24 cellular contexts compared by ENCODE assay signal in the genomic region with DNA sequence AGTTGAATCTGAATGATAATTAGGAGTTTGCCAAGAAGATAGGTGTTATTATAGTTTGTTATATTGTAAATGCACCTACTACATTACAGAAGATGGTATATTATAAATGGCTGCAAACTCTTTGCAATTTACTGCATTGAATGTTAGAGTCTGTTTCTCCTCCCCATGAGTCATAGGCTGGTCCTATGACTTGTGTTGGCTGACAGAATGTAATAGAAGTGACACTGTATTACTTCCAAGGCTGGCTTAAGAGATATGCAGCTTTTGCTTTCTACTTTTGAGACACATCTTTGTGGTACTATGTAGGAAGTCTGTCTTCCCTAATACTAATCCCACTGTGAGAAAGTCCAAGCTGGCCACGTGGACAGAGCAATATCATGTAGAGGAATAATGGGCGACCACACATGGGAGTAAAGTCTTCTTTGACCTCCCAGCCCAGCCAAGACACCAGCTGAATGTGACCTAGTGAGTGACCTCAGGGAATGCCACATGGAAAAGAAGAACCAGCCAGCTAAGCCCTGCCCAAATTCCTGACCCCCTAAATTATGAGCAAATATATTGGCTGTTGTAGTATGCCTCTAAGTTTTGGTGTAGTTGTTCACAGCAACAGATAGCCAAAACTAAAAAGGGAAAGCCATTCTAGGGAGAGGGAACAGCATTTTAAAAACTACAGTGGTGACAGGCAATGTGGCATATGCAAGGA. TPM values are rescaled to one million over a fixed set of nuclear protein-coding genes. Genes with fewer than 3 reads are reported as not detected.
DNase-seq lines count a peak whose midpoint lies in the region; ATAC-seq, FAIRE-seq and TF ChIP-seq lines count a peak whose summit lies in the region.
"Had no signal": no experiment of that assay in that cellular context is flagged by ENCODE, and none has a peak within 500 bp of the region (broad histone marks: within the 10 kb centered on the region; RNA-seq: fewer than 3 reads in every experiment).

No MANE protein-coding gene starts in this region.

- H3K4me1 Mint-ChIP-seq in naive thymus-derived CD8-positive, alpha-beta T cell: no peaks in the 10 kb centered on the region
- H3K4me1 Mint-ChIP-seq: central memory CD8-positive, alpha-beta T cell; immature natural killer cell; neural progenitor cell had no signal

- TF ChIP-seq CTCF in K562 (IDR thresholded peaks at IDR 0.05 in 2 of 3, conservative IDR thresholded peaks at IDR 0.05 in 1 of 3; ENCODE audit: insufficient read depth in 2 of 3, low read depth in 1 of 3, low read length in 3 of 3) (no peak), foreskin keratinocyte (conservative IDR thresholded peaks at IDR 0.05) (no peak), D721Med (IDR thresholded peaks at IDR 0.05; ENCODE audit: insufficient read depth, missing control alignments) (no peak)

- H3K4me3 Mint-ChIP-seq in naive thymus-derived CD8-positive, alpha-beta T cell: no peak overlapping the region
- H3K4me3 Mint-ChIP-seq: CD4-positive, alpha-beta T cell; central memory CD8-positive, alpha-beta T cell; immature natural killer cell; neural progenitor cell had no signal

- no peaks in the 10 kb centered on the region for H3K9me3 Mint-ChIP-seq in naive thymus-derived CD8-positive, alpha-beta T cell
- H3K9me3 Mint-ChIP-seq: CD4-positive, alpha-beta T cell; central memory CD8-positive, alpha-beta T cell; immature natural killer cell; neural progenitor cell had no signal

- H2AFZ ChIP-seq in K562 (ENCODE audit: low read depth, low read length) (peak overlapping the region; percentile 7; the same call in 1 of the 2 replicates), Karpas-422 (ENCODE audit: low read length) (no peak overlapping the region)
- H2AFZ ChIP-seq: neural progenitor cell had no signal

- TF ChIP-seq EP300 in K562 (IDR thresholded peaks at IDR 0.05; ENCODE audit: low read length): no peak

- H3K79me2 ChIP-seq in K562 (ENCODE audit: control insufficient read depth, insufficient read depth, low read length) (peaks cover 1% of the 10 kb centered on the region; the same call in 1 of the 3 replicates), Karpas-422 (ENCODE audit: low read length) (no peaks in the 10 kb centered on the region)

- no peaks in the 10 kb centered on the region for H3K9me1 ChIP-seq in K562 (ENCODE audit: control insufficient read depth, insufficient read depth, low read length)

- peak; percentile 83 for DNase-seq in COLO829 (ENCODE audit: low spot score)
- peak; percentile 52 for DNase-seq in HT1080 (ENCODE audit: low read depth)
- DNase-seq in K562 (ENCODE audit: extremely low read depth in 1 of 4, low spot score in 3 of 4): no peak
- DNase-seq in foreskin keratinocyte: peak in 1 of 2 donors; percentile 27
- DNase-seq in naive thymus-derived CD8-positive, alpha-beta T cell: no peak
- no peak for DNase-seq in ureter (ENCODE audit: low spot score)
- DNase-seq in D721Med (ENCODE audit: insufficient read length, low spot score): no peak
- DNase-seq in Karpas-422: no peak
- DNase-seq: activated gamma-delta T cell; adrenal gland; CD4-positive, alpha-beta T cell; effector CD4-positive, alpha-beta T cell; immature natural killer cell; NCI-H187; NCI-H2227 treated with DMSO at 0.1 percent for 48 hours; NCI-H774; stimulated activated CD4-positive, alpha-beta T cell treated with anti-CD3 and anti-CD28 coated beads, Interleukin-2, amount 100 ng/mL, for 48 hours; stimulated activated naive CD8-positive, alpha-beta T cell treated with anti-CD3 and anti-CD28 coated beads, Interleukin-15, Interleukin-2, amounts not matched to agents 100 U/mL and 50 U/mL, for 24 hours; thyroid gland had no signal

- H3K4me2 ChIP-seq in K562 (ENCODE audit: insufficient read depth, low read length) (no peak overlapping the region), Karpas-422 (ENCODE audit: low read depth, low read length, poor library complexity, severe bottlenecking) (no peak overlapping the region)
- H3K4me2 ChIP-seq: neural progenitor cell, smooth muscle cell had no signal

- H4K20me1 ChIP-seq in K562 (replicated peaks; ENCODE audit: control insufficient read depth, insufficient read depth, low read length): no peaks in the 10 kb centered on the region
- H4K20me1 ChIP-seq in Karpas-422 (ENCODE audit: insufficient read depth, low read depth, low read length): no peaks in the 10 kb centered on the region

- FAIRE-seq in K562 (lab: Jason Lieb, UNC): no peak
- FAIRE-seq in D721Med (lab: Jason Lieb, UNC): no peak

- TF ChIP-seq RAD21 in K562 (CRISPR knock-in tag; conservative IDR thresholded peaks at IDR 0.05 in 1 of 2, IDR thresholded peaks at IDR 0.05 in 1 of 2): no peak

- intact Hi-C loops in K562 (cut with micrococcal nuclease): loop anchor here (5.0 to 10.0 kb wide), 2 partner anchors 420 to 683 kb away; no protein-coding TSS in a partner anchor

- H3K4me1 ChIP-seq in K562 (replicated peaks in 1 of 2; ENCODE audit: control insufficient read depth in 2 of 2, insufficient read depth in 2 of 2, low read length in 2 of 2): no peaks in the 10 kb centered on the region; a peak in 2 of 5 replicates
- H3K4me1 ChIP-seq in foreskin keratinocyte: peaks cover 2% of the 10 kb centered on the region
- peaks cover 13% of the 10 kb centered on the region for H3K4me1 ChIP-seq in Karpas-422 (ENCODE audit: low read length)
- H3K4me1 ChIP-seq: adrenal gland, esophagus muscularis mucosa, neural progenitor cell, prostate gland, thyroid gland had no signal

- no peaks in the 10 kb centered on the region for H3K27me3 ChIP-seq in K562 (ENCODE audit: control insufficient read depth in 2 of 2, insufficient read depth in 2 of 2, low read length in 2 of 2)
- H3K27me3 ChIP-seq in foreskin keratinocyte: no peaks in the 10 kb centered on the region
- no peaks in the 10 kb centered on the region for H3K27me3 ChIP-seq in Karpas-422 (ENCODE audit: low read length)
- H3K27me3 ChIP-seq: adrenal gland, esophagus muscularis mucosa, neural progenitor cell, thyroid gland had no signal

- H3K27ac ChIP-seq in K562 (ENCODE audit: extremely low read depth, low read depth, low read length) (peak overlapping the region; percentile 8; the same call in 1 of the 3 replicates), foreskin keratinocyte (no peak overlapping the region), Karpas-422 (ENCODE audit: low read length) (no peak overlapping the region)
- H3K27ac ChIP-seq: adrenal gland, esophagus muscularis mucosa, neural progenitor cell, prostate gland, thyroid gland had no signal

- in situ Hi-C loops in K562 (cut with MboI): loop anchor here (25.0 kb wide), 1 partner anchor 673 kb away; no protein-coding TSS in a partner anchor

- POLR2A ChIA-PET in K562 (lab: Yijun Ruan, JAX): interaction anchor here (1.0 to 1.2 kb wide), 2 partner anchors 80 to 100 kb away, joined by 3 read pairs; no protein-coding TSS in a partner anchor
- POLR2A ChIA-PET in naive thymus-derived CD8-positive, alpha-beta T cell (lab: Charles Lee): no interaction called here

- peak; percentile 20; the same call in 2 of the 3 replicates for ATAC-seq in K562
- peak; percentile 64 for ATAC-seq in foreskin keratinocyte
- ATAC-seq in naive thymus-derived CD8-positive, alpha-beta T cell: no peak
- ATAC-seq: stimulated activated naive CD8-positive, alpha-beta T cell treated with anti-CD3 and anti-CD28 coated beads, Interleukin-15, Interleukin-2, amounts not matched to agents 100 U/mL and 50 U/mL, for 24 hours had no signal

- no peaks in the 10 kb centered on the region for H3K9me2 ChIP-seq in Karpas-422 (replicated peaks; ENCODE audit: insufficient read depth, low read length)

- H3K4me3 ChIP-seq in K562 (no peak overlapping the region), Karpas-422 (ENCODE audit: low read length) (no peak overlapping the region)
- H3K4me3 ChIP-seq: adrenal gland, esophagus muscularis mucosa, neural progenitor cell, prostate gland, smooth muscle cell, thyroid gland had no signal

- no peak overlapping the region for H3K9ac ChIP-seq in K562 (ENCODE audit: insufficient read depth in 1 of 2, low read depth in 2 of 2, low read length in 2 of 2)
- H3K9ac ChIP-seq in Karpas-422 (ENCODE audit: low read length): no peak overlapping the region
- H3K9ac ChIP-seq: neural progenitor cell had no signal

- CTCF ChIA-PET in K562 (lab: Yijun Ruan, JAX; ENCODE audit: low intra/inter-chr PET ratio): no interaction called here

- 35% methylated on average over 2 of the region's 2 CpGs for WGBS in K562 (ENCODE audit: insufficient coverage, low coverage, missing lambda C conversion rate)

- H3K27ac Mint-ChIP-seq in naive thymus-derived CD8-positive, alpha-beta T cell: no peak overlapping the region
- H3K27ac Mint-ChIP-seq: CD4-positive, alpha-beta T cell; immature natural killer cell; neural progenitor cell had no signal

- BruUV-seq in K562 (replicated peaks; lab: Mats Ljungman, UMichigan): no TSS peak

- peaks cover 0 to 4% (median 0%) of the 10 kb centered on the region in 5 donors for H3K27me3 Mint-ChIP-seq in naive thymus-derived CD8-positive, alpha-beta T cell
- H3K27me3 Mint-ChIP-seq: CD4-positive, alpha-beta T cell; central memory CD8-positive, alpha-beta T cell had no signal

- H3K9me3 ChIP-seq in K562 (replicated peaks; ENCODE audit: control insufficient read depth, insufficient read depth, low read depth, low read length): no peaks in the 10 kb centered on the region
- H3K9me3 ChIP-seq in Karpas-422 (ENCODE audit: low read length): no peaks in the 10 kb centered on the region
- H3K9me3 ChIP-seq: adrenal gland, esophagus muscularis mucosa, prostate gland, thyroid gland had no signal

- H3K36me3 Mint-ChIP-seq in naive thymus-derived CD8-positive, alpha-beta T cell: no peaks in the 10 kb centered on the region
- H3K36me3 Mint-ChIP-seq: immature natural killer cell, neural progenitor cell had no signal

- no peak for TF ChIP-seq POLR2A in K562 (conservative IDR thresholded peaks at IDR 0.05)

- H3K36me3 ChIP-seq in K562 (ENCODE audit: control insufficient read depth, insufficient read depth, low read length) (no peaks in the 10 kb centered on the region), Karpas-422 (ENCODE audit: insufficient read depth, low read length) (no peaks in the 10 kb centered on the region)
- H3K36me3 ChIP-seq: adrenal gland, esophagus muscularis mucosa, neural progenitor cell, prostate gland, thyroid gland had no signal

RNA-seq across cellular contexts. Expression of a gene that starts 6.8 kb away (rescaled TPM):
- 90.5 and 102 TPM in 2 replicates for total RNA-seq in HT1080 (2014; rRNA removed; shearing (Covaris generic))
- 121 and 123 TPM in 2 replicates for polyA plus RNA-seq in HT1080 (2015; cell fraction: cytosol; rRNA removed)
- 173 and 199 TPM in 2 replicates for polyA plus RNA-seq in HT1080 (2015; cell fraction: nucleus; rRNA removed)
- 46.4 and 156 TPM in 2 replicates for total RNA-seq in K562 (2011; cell fraction: chromatin; rRNA removed; ENCODE audit: low replicate concordance)
- 25.7 and 32.1 TPM in 2 replicates for total RNA-seq in K562 (2011; cell fraction: nucleolus; rRNA removed)
- 53.1 and 62.4 TPM in 2 replicates for total RNA-seq in K562 (2011; cell fraction: nucleoplasm; rRNA removed)
- total RNA-seq in K562 (2014; rRNA removed) (116 and 118 TPM in 2 replicates), K562 (2014; rRNA removed; fragmentation: Illumina TruSeq; extraction: Trizol) (277 and 293 TPM in 2 replicates), K562 (2015; rRNA removed; fragmentation: Illumina TruSeq; extraction: Trizol) (212 and 232 TPM in 2 replicates), K562 (2021) (190 and 203 TPM in 2 replicates), foreskin keratinocyte (124 and 127 TPM in 2 replicates), ureter (98.2 TPM)
- polyA plus RNA-seq in K562 (2011; rRNA removed) (143 and 249 TPM in 2 replicates), K562 (2014; fragmentation: Illumina TruSeq; extraction: Trizol) (217 and 239 TPM in 2 replicates), K562 (2014; fragmentation: Nextera tagmentation; extraction: Ambion mirVana) (100 to 1,000 TPM; 172 to 265 TPM), K562 (2014; rRNA removed) (176 and 184 TPM in 2 replicates), foreskin keratinocyte (80.3 and 92.1 TPM in 2 replicates)
- 32.5 and 67.6 TPM in 2 replicates for polyA plus RNA-seq in K562 (2011; cell fraction: cytosol; rRNA removed)
- 41.8 and 80.5 TPM in 2 replicates for polyA plus RNA-seq in K562 (2011; cell fraction: nucleus; rRNA removed)
- 113 and 183 TPM in 2 replicates for polyA plus RNA-seq in K562 (2012)
- polyA minus RNA-seq in K562 (2011; rRNA and poly(A)+ RNA removed): 229 and 258 TPM in 2 replicates
- polyA minus RNA-seq in K562 (2011; cell fraction: cytosol; rRNA and poly(A)+ RNA removed): 54.7 and 90.4 TPM in 2 replicates
- polyA minus RNA-seq in K562 (2011; cell fraction: nucleus; rRNA and poly(A)+ RNA removed): 44.2 and 74.3 TPM in 2 replicates
- 10 to 100 TPM; 57.7 to 64.1 TPM for total RNA-seq in naive thymus-derived CD8-positive, alpha-beta T cell
- polyA plus RNA-seq in naive thymus-derived CD8-positive, alpha-beta T cell: 10 to 100 TPM; 39.9 to 58.0 (median 41.3) TPM
- 23.6 and 37.5 TPM in 2 replicates for total RNA-seq in Karpas-422 (2014; rRNA removed; shearing (Covaris generic); ENCODE audit: low replicate concordance)

RNA-seq across cellular contexts. Expression of a gene that starts 23.8 kb away (rescaled TPM):
- total RNA-seq in HT1080 (2014; rRNA removed; shearing (Covaris generic)): 25.5 and 34.2 TPM in 2 replicates
- 9.6 and 12.7 TPM in 2 replicates for polyA plus RNA-seq in HT1080 (2015; cell fraction: cytosol; rRNA removed)
- 41.5 and 46.9 TPM in 2 replicates for polyA plus RNA-seq in HT1080 (2015; cell fraction: nucleus; rRNA removed)
- 91.7 and 241 TPM in 2 replicates for total RNA-seq in K562 (2011; cell fraction: chromatin; rRNA removed; ENCODE audit: low replicate concordance)
- 43.5 and 55.7 TPM in 2 replicates for total RNA-seq in K562 (2011; cell fraction: nucleolus; rRNA removed)
- 65.8 and 79.2 TPM in 2 replicates for total RNA-seq in K562 (2011; cell fraction: nucleoplasm; rRNA removed)
- total RNA-seq in K562 (2014; rRNA removed) (69.9 and 79.6 TPM in 2 replicates), K562 (2014; rRNA removed; fragmentation: Illumina TruSeq; extraction: Trizol) (90.3 and 91.4 TPM in 2 replicates), K562 (2015; rRNA removed; fragmentation: Illumina TruSeq; extraction: Trizol) (90.1 and 94.4 TPM in 2 replicates), K562 (2021) (91.2 and 95.8 TPM in 2 replicates), foreskin keratinocyte (37.0 and 41.6 TPM in 2 replicates), ureter (55.1 TPM)
- polyA plus RNA-seq in K562 (2011; rRNA removed) (55.3 and 56.7 TPM in 2 replicates), K562 (2014; fragmentation: Illumina TruSeq; extraction: Trizol) (63.7 and 70.8 TPM in 2 replicates), K562 (2014; fragmentation: Nextera tagmentation; extraction: Ambion mirVana) (10 to 100 TPM; 15.3 to 33.5 TPM), K562 (2014; rRNA removed) (43.1 and 49.5 TPM in 2 replicates), foreskin keratinocyte (24.1 and 27.8 TPM in 2 replicates)
- polyA plus RNA-seq in K562 (2011; cell fraction: cytosol; rRNA removed): 40.2 and 57.1 TPM in 2 replicates
- polyA plus RNA-seq in K562 (2011; cell fraction: nucleus; rRNA removed): 61.7 and 63.2 TPM in 2 replicates
- polyA plus RNA-seq in K562 (2012): 55.4 and 126 TPM in 2 replicates
- polyA minus RNA-seq in K562 (2011; rRNA and poly(A)+ RNA removed): 182 and 229 TPM in 2 replicates
- polyA minus RNA-seq in K562 (2011; cell fraction: cytosol; rRNA and poly(A)+ RNA removed): 75.2 and 76.4 TPM in 2 replicates
- 67.5 and 123 TPM in 2 replicates for polyA minus RNA-seq in K562 (2011; cell fraction: nucleus; rRNA and poly(A)+ RNA removed)
- total RNA-seq in naive thymus-derived CD8-positive, alpha-beta T cell: 10 to 100 TPM; 33.7 to 35.0 TPM
- polyA plus RNA-seq in naive thymus-derived CD8-positive, alpha-beta T cell: 10 to 100 TPM; 19.0 to 20.6 (median 20.0) TPM
- total RNA-seq in Karpas-422 (2014; rRNA removed; shearing (Covaris generic); ENCODE audit: low replicate concordance): 29.9 and 30.4 TPM in 2 replicates

Comparison
In these comparisons a context has a peak if more than half of its experiments do, and no peak if none do; other contexts are left out.
1. DNase-seq: peak in COLO829 (single experiment) and HT1080 (single experiment); none in K562 (0 of 4), naive thymus-derived CD8-positive, alpha-beta T cell (0 of 10), ureter (single experiment), D721Med (single experiment) and Karpas-422 (single experiment).
2. ATAC-seq: peak in K562 (single experiment) and foreskin keratinocyte (single experiment); none in naive thymus-derived CD8-positive, alpha-beta T cell (0 of 2).